In the genomic region with DNA sequence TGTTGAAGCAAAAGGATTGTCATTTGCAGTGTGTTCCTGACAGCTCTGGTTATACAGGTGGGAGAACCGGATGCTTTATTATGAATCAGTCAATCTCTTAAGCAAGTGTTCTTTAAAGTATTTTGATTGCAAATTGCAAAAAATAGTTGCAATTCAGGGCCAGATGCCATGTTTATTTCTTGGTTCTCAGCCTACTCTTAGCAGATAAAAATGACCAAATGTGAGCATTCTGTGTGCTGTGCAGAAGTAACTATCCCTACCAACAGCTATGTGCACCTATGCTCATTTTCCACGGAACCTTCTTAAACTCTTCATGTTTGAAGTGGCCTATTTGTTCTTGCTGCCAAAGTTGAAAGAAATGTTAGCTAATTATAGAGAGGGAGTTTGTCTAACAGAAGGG, we compare ENCODE assay signal across 26 cellular contexts.
"Had no signal": no experiment of that assay in that cellular context is flagged by ENCODE, and none has a peak within 500 bp of the region (broad histone marks: within the 10 kb centered on the region; RNA-seq: fewer than 3 reads in every experiment).

No MANE protein-coding gene starts in this region.

- H3K9me3 ChIP-seq: gastroesophageal sphincter, prostate gland, sigmoid colon, stomach, thyroid gland, vagina had no signal

- H3K27me3 ChIP-seq: gastroesophageal sphincter, heart left ventricle, sigmoid colon, stomach, thyroid gland, vagina had no signal

- H3K4me3 ChIP-seq: dorsolateral prefrontal cortex, gastroesophageal sphincter, heart left ventricle, hepatocyte, prostate gland, sigmoid colon, stomach, thyroid gland, vagina had no signal

- H3K4me2 ChIP-seq: hepatocyte had no signal

- DNase-seq: dorsolateral prefrontal cortex; effector CD4-positive, alpha-beta T cell; foreskin keratinocyte; heart left ventricle; kidney; mesendoderm; midbrain; naive thymus-derived CD4-positive, alpha-beta T cell; nephron progenitor cell; nucleus accumbens; right cardiac atrium; sigmoid colon; stimulated activated CD4-positive, alpha-beta T cell treated with anti-CD3 and anti-CD28 coated beads, Interleukin-2, amount 100 ng/mL, for 24 hours; stimulated activated CD4-positive, alpha-beta T cell treated with anti-CD3 and anti-CD28 coated beads, Interleukin-4, amount 100 ng/mL, for 24 hours; stimulated activated naive CD4-positive, alpha-beta T cell treated with Interleukin-2 at 50 U/mL for 16 hours; stomach; thyroid gland; trophoblast cell had no signal

- H3K36me3 ChIP-seq: gastroesophageal sphincter, heart left ventricle, prostate gland, sigmoid colon, stomach, thyroid gland, vagina had no signal

- H3K27ac ChIP-seq: dorsolateral prefrontal cortex, epithelial cell of prostate, foreskin keratinocyte, gastroesophageal sphincter, hepatocyte, prostate gland, sigmoid colon, stomach, thyroid gland, vagina had no signal

- ATAC-seq: esophagus mucosa; foreskin keratinocyte; gastroesophageal sphincter; heart left ventricle; left lobe of liver; naive thymus-derived CD4-positive, alpha-beta T cell; right cardiac atrium; stimulated activated effector memory CD8-positive, alpha-beta T cell treated with anti-CD3 and anti-CD28 coated beads, Interleukin-12 subunit alpha, Interleukin-12 subunit beta, amount 100 ng/mL, for 72 hours had no signal

- H3K79me2 ChIP-seq: hepatocyte had no signal

- H2AFZ ChIP-seq: hepatocyte had no signal

- H3K4me1 ChIP-seq: foreskin keratinocyte, prostate gland, sigmoid colon, stomach, thyroid gland, vagina had no signal
